In the genomic region with DNA sequence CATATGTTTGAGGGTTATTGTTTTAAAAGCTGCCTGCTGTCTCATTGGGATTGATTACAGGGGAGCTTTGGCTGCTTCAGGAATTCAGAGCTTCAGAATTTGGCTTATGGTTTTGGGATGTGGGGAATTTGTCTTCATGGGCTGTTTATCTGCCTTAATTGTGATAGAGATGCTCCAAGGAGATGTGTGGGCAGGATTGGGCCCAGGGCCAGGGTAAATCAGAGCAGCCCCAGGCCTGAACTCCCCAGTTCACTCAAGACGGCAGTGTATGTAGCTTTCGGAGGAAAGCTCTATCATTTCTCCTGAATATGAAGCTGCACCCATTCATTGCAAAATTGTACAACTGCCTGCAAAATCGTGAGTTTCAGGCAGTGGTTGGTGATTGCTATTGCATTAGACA, we compare ENCODE assay signal across 25 cellular contexts.
"Had no signal": no experiment of that assay in that cellular context is flagged by ENCODE, and none has a peak within 500 bp of the region (broad histone marks: within the 10 kb centered on the region; RNA-seq: fewer than 3 reads in every experiment).

No MANE protein-coding gene starts in this region.

- H3K9me3 ChIP-seq: gastroesophageal sphincter, heart left ventricle, left lung, prostate gland, right atrium auricular region, suprapubic skin, transverse colon, vagina had no signal

- H3K4me1 ChIP-seq: foreskin keratinocyte, gastroesophageal sphincter, left lung, prostate gland, right atrium auricular region, suprapubic skin, transverse colon, vagina had no signal

- H3K27me3 ChIP-seq: foreskin keratinocyte, gastroesophageal sphincter, heart left ventricle, left lung, right atrium auricular region, suprapubic skin, transverse colon, vagina had no signal

- H3K4me3 Mint-ChIP-seq: effector memory CD8-positive, alpha-beta T cell; naive thymus-derived CD8-positive, alpha-beta T cell; stimulated activated naive CD8-positive, alpha-beta T cell treated with anti-CD3 and anti-CD28 coated beads, Interleukin-15, amount 100 ng/mL, for 72 hours had no signal

- H3K27ac Mint-ChIP-seq: effector memory CD8-positive, alpha-beta T cell; naive thymus-derived CD8-positive, alpha-beta T cell; stimulated activated naive CD8-positive, alpha-beta T cell treated with anti-CD3 and anti-CD28 coated beads, Interleukin-15, amount 100 ng/mL, for 72 hours had no signal

- DNase-seq: cortex of kidney; effector memory CD8-positive, alpha-beta T cell; erythroblast; foreskin keratinocyte; heart left ventricle; hippocampal formation; left cardiac atrium; left lung; mammary epithelial cell; mesendoderm; naive thymus-derived CD8-positive, alpha-beta T cell; stimulated activated CD4-positive, alpha-beta T cell treated with anti-CD3 and anti-CD28 coated beads, Interleukin-12 subunit alpha, Interleukin-12 subunit beta, amount 100 ng/mL, for 4 hours; stimulated activated CD4-positive, alpha-beta T cell treated with anti-CD3 and anti-CD28 coated beads, Interleukin-1b, Interleukin-23, amount 100 ng/mL, for 48 hours; stimulated activated CD4-positive, alpha-beta T cell treated with anti-CD3 and anti-CD28 coated beads, Interleukin-4, amount 100 ng/mL, for 1 hour; stimulated activated CD8-positive, alpha-beta memory T cell treated with anti-CD3 and anti-CD28 coated beads, Interleukin-4, amount 100 ng/mL, for 48 hours; stimulated activated naive CD4-positive, alpha-beta T cell; stimulated activated naive CD8-positive, alpha-beta T cell treated with anti-CD3 and anti-CD28 coated beads, Interleukin-15, amount 100 ng/mL, for 72 hours; transverse colon had no signal

- H3K4me3 ChIP-seq: gastroesophageal sphincter, heart left ventricle, left lung, prostate gland, right atrium auricular region, smooth muscle cell, suprapubic skin, transverse colon, vagina had no signal

- H3K27ac ChIP-seq: foreskin keratinocyte, gastroesophageal sphincter, heart left ventricle, left lung, prostate gland, right atrium auricular region, suprapubic skin, transverse colon, vagina had no signal

- H3K9me3 Mint-ChIP-seq: effector memory CD8-positive, alpha-beta T cell; naive thymus-derived CD8-positive, alpha-beta T cell; stimulated activated naive CD8-positive, alpha-beta T cell treated with anti-CD3 and anti-CD28 coated beads, Interleukin-15, amount 100 ng/mL, for 72 hours had no signal

- H3K27me3 Mint-ChIP-seq: effector memory CD8-positive, alpha-beta T cell; naive thymus-derived CD8-positive, alpha-beta T cell; stimulated activated naive CD8-positive, alpha-beta T cell treated with anti-CD3 and anti-CD28 coated beads, Interleukin-15, amount 100 ng/mL, for 72 hours had no signal

- H3K36me3 ChIP-seq: left lung, prostate gland, right atrium auricular region, suprapubic skin, transverse colon, vagina had no signal

- ATAC-seq: effector memory CD8-positive, alpha-beta T cell; foreskin keratinocyte; gastroesophageal sphincter; heart left ventricle; left lung; naive thymus-derived CD8-positive, alpha-beta T cell; sciatic nerve; stimulated activated naive CD8-positive, alpha-beta T cell treated with anti-CD3 and anti-CD28 coated beads, Interleukin-15, amount 100 ng/mL, for 72 hours had no signal
